Comparison of ENCODE assay signal across 19 cellular contexts in the genomic region with DNA sequence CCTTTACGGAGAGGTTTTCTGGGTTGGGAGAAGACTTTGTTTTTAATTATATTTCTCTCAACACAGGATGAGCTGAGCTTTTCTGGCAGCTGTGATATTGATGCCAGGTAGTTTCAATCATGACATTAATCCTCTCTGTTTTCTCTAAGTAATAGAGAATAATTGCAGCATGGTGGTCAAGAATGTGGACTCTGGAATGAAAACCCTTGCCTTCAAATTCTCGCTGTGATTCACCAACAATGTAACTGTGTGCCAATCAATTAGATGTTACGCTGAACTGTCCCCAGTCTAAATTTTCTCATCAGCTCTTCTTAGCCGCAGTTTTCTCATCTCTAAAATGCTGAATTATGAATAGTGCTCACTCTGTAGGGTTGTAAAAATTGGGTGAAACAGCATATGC. TPM values are rescaled to one million over a fixed set of nuclear protein-coding genes. Genes with fewer than 3 reads are reported as not detected.
DNase-seq lines count a peak whose midpoint lies in the region; ATAC-seq and TF ChIP-seq lines count a peak whose summit lies in the region.
"Had no signal": no experiment of that assay in that cellular context is flagged by ENCODE, and none has a peak within 500 bp of the region (broad histone marks: within the 10 kb centered on the region; RNA-seq: fewer than 3 reads in every experiment).

No MANE protein-coding gene starts in this region.

- peak overlapping the region; percentile 99 for H3K27ac Mint-ChIP-seq in WTC11
- H3K27ac Mint-ChIP-seq: CD8-positive, alpha-beta T cell had no signal

- H3K9me3 ChIP-seq in SK-N-SH = no peaks in the 10 kb centered on the region
- no peaks in the 10 kb centered on the region for H3K9me3 ChIP-seq in thyroid gland
- no peaks in the 10 kb centered on the region for H3K9me3 ChIP-seq in effector memory CD4-positive, alpha-beta T cell (ENCODE audit: control insufficient read depth, low read length)

- no peaks in the 10 kb centered on the region for H3K9me2 ChIP-seq in SK-N-SH

- H3K4me1 ChIP-seq in SK-N-SH (ENCODE audit: control insufficient read depth in 1 of 2, insufficient read depth in 2 of 2, low read depth in 1 of 2, low read length in 1 of 2) (peaks cover 0 to 16% of the 10 kb centered on the region in 2 experiments; a peak in 1 of 4 replicates), mesendoderm (ENCODE audit: control insufficient read depth, low read depth, low read length) (peaks cover 5% of the 10 kb centered on the region), thyroid gland (no peaks in the 10 kb centered on the region)
- no peaks in the 10 kb centered on the region for H3K4me1 ChIP-seq in effector memory CD4-positive, alpha-beta T cell (ENCODE audit: control insufficient read depth, insufficient read depth, low read length, poor library complexity, severe bottlenecking)

- H3K56ac ChIP-seq in mesendoderm (ENCODE audit: low read length) = peak overlapping the region; percentile 17

- CTCF ChIA-PET in SK-N-SH (lab: Yijun Ruan, JAX) (interaction anchor here (1.0 to 1.2 kb wide), 2 partner anchors 50 to 259 kb away, joined by 3 to 4 read pairs; no protein-coding TSS in a partner anchor), WTC11 (lab: Charles Lee) (no interaction called here)

- no peak for TF ChIP-seq POLR2A in thyroid gland (IDR thresholded peaks at IDR 0.05)

- peaks cover 30% of the 10 kb centered on the region for H3K9me3 Mint-ChIP-seq in WTC11

- H3K27me3 Mint-ChIP-seq in WTC11 (ENCODE audit: low read depth) = no peaks in the 10 kb centered on the region

- intact Hi-C loops in thyroid gland (cut with DNase I) = no loop called here

- H2BK15ac ChIP-seq in mesendoderm (replicated peaks; ENCODE audit: low read depth) = no peak overlapping the region

- 89% methylated on average over 4 of the region's 4 CpGs for WGBS in SK-N-SH (ENCODE audit: low lambda C conversion rate)
- no CpG with 5 or more reads among the region's 4 CpGs for WGBS in mesendoderm (ENCODE audit: extremely low coverage, insufficient coverage, low lambda C conversion rate)
- 91 to 93% methylated on average over 4 of the region's 4 CpGs for WGBS in thyroid gland, 2 donors

- no peak overlapping the region for H4K5ac ChIP-seq in mesendoderm (ENCODE audit: low read length)

- H3K4me2 ChIP-seq in SK-N-SH (no peak overlapping the region), mesendoderm (ENCODE audit: low read length) (no peak overlapping the region)

- TF ChIP-seq EP300 in SK-N-SH (IDR thresholded peaks at IDR 0.05; ENCODE audit: borderline replicate concordance in 1 of 2, low read depth in 1 of 2, low read length in 1 of 2) = no peak

- ATAC-seq in SK-N-SH treated with all-trans-retinoic acid at 6 μM for 48 hours = peak; percentile 64
- no peak for ATAC-seq in WTC11
- ATAC-seq in left lobe of liver = no peak
- ATAC-seq in GM21528 (IDR thresholded peaks at IDR 0.05; ENCODE audit: low FRiP score, unreplicated experiment) = no peak
- ATAC-seq: CD8-positive, alpha-beta T cell had no signal

- H3K9ac ChIP-seq in SK-N-SH = no peak overlapping the region
- no peak overlapping the region for H3K9ac ChIP-seq in mesendoderm (ENCODE audit: low read length)
- H3K9ac ChIP-seq: GM23248 had no signal

- H2BK5ac ChIP-seq in mesendoderm (ENCODE audit: low read length) = no peak overlapping the region

- peaks cover 68% of the 10 kb centered on the region for H3K4me1 Mint-ChIP-seq in WTC11

- DNase-seq in SK-N-SH (no peak), WTC11 (ENCODE audit: low spot score) (no peak), mesendoderm (no peak), thyroid gland (no peak), left lobe of liver (ENCODE audit: low spot score) (no peak)
- no peak for DNase-seq in effector memory CD4-positive, alpha-beta T cell
- DNase-seq: CD8-positive, alpha-beta T cell; DMS79; GM23248; NCI-H1417; NCI-H187 treated with DMSO at 0.1 percent for 48 hours; NCI-H345; NCI-H69; NK-92 treated with Interleukin-12 subunit alpha and Interleukin-12 subunit beta, amount 100 ng/mL, for 24 hours; OCI-M1 had no signal

- H2AFZ ChIP-seq in SK-N-SH (ENCODE audit: low read depth) = no peak overlapping the region
- H2AFZ ChIP-seq: GM23248 had no signal

- H3K4me3 ChIP-seq in SK-N-SH (ENCODE audit: low read depth in 2 of 2, low read length in 1 of 2) (no peak overlapping the region), mesendoderm (ENCODE audit: low read length) (no peak overlapping the region), thyroid gland (replicated peaks in 1 of 3) (no peak overlapping the region)
- no peak overlapping the region for H3K4me3 ChIP-seq in effector memory CD4-positive, alpha-beta T cell (ENCODE audit: insufficient read depth, low read depth, low read length, poor library complexity, severe bottlenecking)
- H3K4me3 ChIP-seq: GM23248 had no signal

- POLR2A ChIA-PET in SK-N-SH (lab: Yijun Ruan, JAX) = no interaction called here
- POLR2A ChIA-PET in WTC11 (lab: Charles Lee) = interaction anchor here (1.6 kb wide), 1 partner anchor 31 kb away, joined by 6 read pairs; a partner anchor contains a TSS

- H3K18ac ChIP-seq in mesendoderm (ENCODE audit: low read length) = no peak overlapping the region

- H3K27ac ChIP-seq in SK-N-SH (ENCODE audit: low read depth in 2 of 2, low read length in 1 of 2) (no peak overlapping the region; a peak in 1 of 4 replicates), mesendoderm (ENCODE audit: low read depth, low read length) (no peak overlapping the region), thyroid gland (no peak overlapping the region)
- no peak overlapping the region for H3K27ac ChIP-seq in effector memory CD4-positive, alpha-beta T cell (ENCODE audit: insufficient read depth, low read length, poor library complexity, severe bottlenecking)
- H3K27ac ChIP-seq: 22Rv1, RWPE1 had no signal

- no peak overlapping the region for H3K23ac ChIP-seq in mesendoderm (ENCODE audit: low read length)

- no peak overlapping the region for H2AK5ac ChIP-seq in mesendoderm (ENCODE audit: low read length)

- H3K36me3 Mint-ChIP-seq in WTC11 = peaks cover 26% of the 10 kb centered on the region
- H3K36me3 Mint-ChIP-seq: CD8-positive, alpha-beta T cell had no signal

- H3K79me1 ChIP-seq in mesendoderm (ENCODE audit: low read length) = no peaks in the 10 kb centered on the region

- no peak for TF ChIP-seq RAD21 in SK-N-SH (IDR thresholded peaks at IDR 0.05; ENCODE audit: low read length)

- H3F3A ChIP-seq in SK-N-SH (replicated peaks; ENCODE audit: insufficient read depth) = peaks cover 8% of the 10 kb centered on the region

- H3K27me3 ChIP-seq in SK-N-SH (ENCODE audit: insufficient read depth) (no peaks in the 10 kb centered on the region), mesendoderm (ENCODE audit: insufficient read depth, low read length, poor library complexity) (no peaks in the 10 kb centered on the region), thyroid gland (no peaks in the 10 kb centered on the region)
- H3K27me3 ChIP-seq in effector memory CD4-positive, alpha-beta T cell (replicated peaks; ENCODE audit: control insufficient read depth, insufficient read depth, low read length, poor library complexity, severe bottlenecking) = no peaks in the 10 kb centered on the region

- no peak overlapping the region for H3K4me3 Mint-ChIP-seq in WTC11
- H3K4me3 Mint-ChIP-seq: CD8-positive, alpha-beta T cell had no signal

- H3K79me2 ChIP-seq in SK-N-SH (ENCODE audit: insufficient read depth) = no peaks in the 10 kb centered on the region
- H3K79me2 ChIP-seq in mesendoderm (ENCODE audit: control insufficient read depth, insufficient read depth, low read length) = no peaks in the 10 kb centered on the region

- no peak overlapping the region for H2BK120ac ChIP-seq in mesendoderm (ENCODE audit: low read depth, low read length)

- H4K20me1 ChIP-seq in SK-N-SH (ENCODE audit: insufficient read depth) = no peaks in the 10 kb centered on the region

- H3K36me3 ChIP-seq in SK-N-SH (replicated peaks in 1 of 2; ENCODE audit: control insufficient read depth in 1 of 2, insufficient read depth in 2 of 2, low read length in 1 of 2) (no peaks in the 10 kb centered on the region), mesendoderm (ENCODE audit: control insufficient read depth, insufficient read depth, low read length) (no peaks in the 10 kb centered on the region), thyroid gland (no peaks in the 10 kb centered on the region)
- no peaks in the 10 kb centered on the region for H3K36me3 ChIP-seq in effector memory CD4-positive, alpha-beta T cell (ENCODE audit: control insufficient read depth, insufficient read depth, low read length)

- no peak overlapping the region for H3K4ac ChIP-seq in mesendoderm (ENCODE audit: low read depth, low read length)

- H4K8ac ChIP-seq in mesendoderm (ENCODE audit: low read depth, low read length) = no peak overlapping the region

- TF ChIP-seq CTCF in SK-N-SH (IDR thresholded peaks at IDR 0.05) = no peak
- TF ChIP-seq CTCF in WTC11 (IDR thresholded peaks at IDR 0.05) = no peak
- TF ChIP-seq CTCF in thyroid gland (IDR thresholded peaks at IDR 0.05) = no peak

TF ChIP-seq in SK-N-SH treated with all-trans-retinoic acid at 6 μM for 48 hours, 23 proteins besides CTCF, POLR2A, EP300 and RAD21 (continues in another document):
- no peak for TF ChIP-seq OSR1 (CRISPR knock-in tag; IDR thresholded peaks at IDR 0.05)
- peak; percentile 62 for TF ChIP-seq ISL1 (CRISPR knock-in tag; IDR thresholded peaks at IDR 0.05)

TF ChIP-seq in SK-N-SH, 30 proteins besides CTCF, POLR2A, EP300 and RAD21 (continues in another document):
- TF ChIP-seq, protein P1, sequence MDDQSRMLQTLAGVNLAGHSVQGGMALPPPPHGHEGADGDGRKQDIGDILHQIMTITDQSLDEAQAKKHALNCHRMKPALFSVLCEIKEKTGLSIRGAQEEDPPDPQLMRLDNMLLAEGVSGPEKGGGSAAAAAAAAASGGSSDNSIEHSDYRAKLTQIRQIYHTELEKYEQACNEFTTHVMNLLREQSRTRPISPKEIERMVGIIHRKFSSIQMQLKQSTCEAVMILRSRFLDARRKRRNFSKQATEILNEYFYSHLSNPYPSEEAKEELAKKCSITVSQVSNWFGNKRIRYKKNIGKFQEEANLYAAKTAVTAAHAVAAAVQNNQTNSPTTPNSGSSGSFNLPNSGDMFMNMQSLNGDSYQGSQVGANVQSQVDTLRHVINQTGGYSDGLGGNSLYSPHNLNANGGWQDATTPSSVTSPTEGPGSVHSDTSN (IDR thresholded peaks at IDR 0.05) = no peak

TF ChIP-seq in WTC11, 78 proteins besides CTCF, POLR2A, EP300 and RAD21 (continues in another document):
- no peak for TF ChIP-seq NFE2L1 (CRISPR knock-in tag; IDR thresholded peaks at IDR 0.05)

RNA-seq across cellular contexts. Expression of a gene that starts 31.6 kb away (rescaled TPM):
- 16.2 and 17.3 TPM in 2 replicates for polyA plus RNA-seq in SK-N-SH (2012; rRNA removed)
- 22.0 and 24.3 TPM in 2 replicates for polyA plus RNA-seq in SK-N-SH (2012; cell fraction: cytosol; rRNA removed)
- polyA plus RNA-seq in SK-N-SH (2012; cell fraction: nucleus; rRNA removed) = 7.8 and 14.2 TPM in 2 replicates
- 94.2 to 102 TPM (median 96.4 TPM) in 3 replicates for total RNA-seq in WTC11 (2021)
- 39.7 TPM for polyA plus RNA-seq in mesendoderm (2013, experiment 1 of 2)
- polyA plus RNA-seq in mesendoderm (2013, experiment 2 of 2) = 42.3 TPM
- total RNA-seq in thyroid gland = 10 to 100 TPM; 36.6 to 71.4 (median 45.1) TPM
- 33.6 TPM for total RNA-seq in left lobe of liver
